1 cellular context compared by ENCODE assay signal in genomic region chr5:103098993-103099392, GRCh38.
TF ChIP-seq lines count a peak whose summit lies in the region.

No MANE protein-coding gene starts in this region.

TF ChIP-seq in K562, 482 proteins besides CTCF, POLR2A, EP300 and RAD21 (continued from another document):
- TF ChIP-seq ZNF280A (IDR thresholded peaks at IDR 0.05; ENCODE audit: low read depth, partially characterized antibody) (no peak), ETS1 (conservative IDR thresholded peaks at IDR 0.05; ENCODE audit: control insufficient read depth, low read depth, low read length) (no peak), ZNF436 (CRISPR knock-in tag; IDR thresholded peaks at IDR 0.05) (no peak), ZNF274 (IDR thresholded peaks at IDR 0.05; ENCODE audit: borderline replicate concordance, low read depth, low read length) (no peak), ZNF354B (CRISPR knock-in tag; IDR thresholded peaks at IDR 0.05) (no peak), SIX5 (IDR thresholded peaks at IDR 0.05; ENCODE audit: borderline replicate concordance in 1 of 2, insufficient read depth in 1 of 2, low read depth in 1 of 2, low read length in 2 of 2) (peak; percentile 44 to 65), JUNB (CRISPR knock-in tag; conservative IDR thresholded peaks at IDR 0.05) (no peak), EHMT2 (IDR thresholded peaks at IDR 0.05) (no peak), DMBX1 (CRISPR knock-in tag; IDR thresholded peaks at IDR 0.05; ENCODE audit: borderline replicate concordance) (no peak), TFE3 (CRISPR knock-in tag; IDR thresholded peaks at IDR 0.05) (peak; percentile 93), PRDM10 (IDR thresholded peaks at IDR 0.05; ENCODE audit: partially characterized antibody) (no peak), RREB1 (CRISPR knock-in tag; IDR thresholded peaks at IDR 0.05) (no peak), ZBTB49 (CRISPR knock-in tag; IDR thresholded peaks at IDR 0.05; ENCODE audit: borderline replicate concordance) (no peak), KLF16 (IDR thresholded peaks at IDR 0.05) (no peak), SRSF1 (IDR thresholded peaks at IDR 0.05; ENCODE audit: low read depth, low read length) (no peak), OTX1 (CRISPR knock-in tag; IDR thresholded peaks at IDR 0.05) (no peak), ZHX1 (conservative IDR thresholded peaks at IDR 0.05; ENCODE audit: low read length) (no peak)
